Comparison of ENCODE assay signal across 8 cellular contexts in the genomic region with DNA sequence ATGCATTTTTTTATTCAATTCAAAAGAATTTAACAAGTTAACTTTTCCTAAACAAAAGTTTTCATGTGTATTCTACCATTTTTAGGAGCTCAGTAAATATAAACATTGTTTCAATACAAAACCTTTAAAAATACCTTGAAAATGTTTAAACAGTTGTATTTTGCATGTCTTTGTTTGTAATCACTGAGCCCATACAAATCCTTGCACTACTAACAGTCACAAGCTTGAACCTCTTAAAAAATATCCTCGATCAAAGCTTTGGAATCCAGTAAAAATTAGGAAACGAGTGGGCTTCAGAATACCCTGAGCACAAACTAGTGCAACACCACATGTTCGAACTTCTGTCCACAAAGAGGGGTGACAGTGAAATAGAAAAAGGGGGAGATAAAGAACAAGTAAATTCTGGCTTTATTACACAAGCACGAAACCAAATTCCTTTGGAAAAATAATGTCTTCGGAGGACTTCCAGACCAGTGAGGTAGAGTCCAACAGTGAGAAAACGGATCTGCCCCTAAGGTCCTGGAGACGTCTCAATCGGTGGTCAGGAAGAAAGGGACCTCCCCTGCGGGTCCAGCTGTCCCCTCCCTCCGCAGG. TPM values are rescaled to one million over a fixed set of nuclear protein-coding genes. Genes with fewer than 3 reads are reported as not detected.
DNase-seq lines count a peak whose midpoint lies in the region; ATAC-seq, FAIRE-seq and TF ChIP-seq lines count a peak whose summit lies in the region.

No MANE protein-coding gene starts in this region.

- 3% methylated on average over 8 of the region's 10 CpGs for WGBS in A549 (ENCODE audit: missing lambda C conversion rate)

- H3K27ac ChIP-seq in A549, result peak overlapping the region; percentile 90 to 94

- DNase-seq in A549 (ENCODE audit: low read depth in 1 of 2, low spot score in 1 of 2) (no peak), HFF-Myc (ENCODE audit: extremely low read depth, low read depth) (no peak), mesothelial cell of epicardium (ENCODE audit: low spot score in 2 of 2, unreplicated experiment in 2 of 2) (no peak), KBM-7 (no peak), hepatic stellate cell (ENCODE audit: low spot score) (no peak)
- no peak for DNase-seq in effector CD8-positive, alpha-beta T cell (lab: John Stamatoyannopoulos, UW)

- H3K36me3 Mint-ChIP-seq in brain (no peaks in the 10 kb centered on the region), mesothelial cell of epicardium (no peaks in the 10 kb centered on the region)

- H3K27ac Mint-ChIP-seq in brain, result peak overlapping the region; percentile 76 to 89 (median 87)
- peak overlapping the region; percentile 89 for H3K27ac Mint-ChIP-seq in mesothelial cell of epicardium

- H3K4me1 Mint-ChIP-seq in brain, result peaks cover 43% of the 10 kb centered on the region
- peaks cover 26% of the 10 kb centered on the region for H3K4me1 Mint-ChIP-seq in mesothelial cell of epicardium

- TF ChIP-seq RAD21 in A549 (conservative IDR thresholded peaks at IDR 0.05 in 1 of 2, IDR thresholded peaks at IDR 0.05 in 1 of 2), result no peak

- H3K9me3 ChIP-seq in A549, result no peaks in the 10 kb centered on the region

- peak overlapping the region; percentile 88 to 95 (median 91) for H3K4me3 Mint-ChIP-seq in brain
- H3K4me3 Mint-ChIP-seq in mesothelial cell of epicardium, result peak overlapping the region; percentile 88

- no peak for TF ChIP-seq EP300 in A549 (IDR thresholded peaks at IDR 0.05)

- peak overlapping the region; percentile 88 for H3K4me3 ChIP-seq in A549
- peak overlapping the region; percentile 66 for H3K4me3 ChIP-seq in HFF-Myc (replicated peaks; ENCODE audit: low read depth, low read length)

- peaks cover 9% of the 10 kb centered on the region; the same call in 2 of the 3 replicates for H3K4me1 ChIP-seq in A549

- CTCF ChIA-PET in A549 (lab: Yijun Ruan, JAX), result interaction anchor here (0.6 to 7.3 kb wide), 33 partner anchors 9 to 491 kb away, joined by 3 to 60 read pairs (median 5); no protein-coding TSS in a partner anchor

- no peak for TF ChIP-seq CTCF in A549 (IDR thresholded peaks at IDR 0.05)
- no peak for TF ChIP-seq CTCF in HFF-Myc (IDR thresholded peaks at IDR 0.05; ENCODE audit: low read depth, low read length, missing control alignments)
- no peak for TF ChIP-seq CTCF in brain (conservative IDR thresholded peaks at IDR 0.05)
- TF ChIP-seq CTCF in mesothelial cell of epicardium (IDR thresholded peaks at IDR 0.05; ENCODE audit: unreplicated experiment), result no peak

- peak; percentile 44 to 59; a peak in 4 of 6 replicates for ATAC-seq in A549
- ATAC-seq in HG03460 (IDR thresholded peaks at IDR 0.05; ENCODE audit: unreplicated experiment), result no peak

- no peak for TF ChIP-seq POLR2A in A549 (IDR thresholded peaks at IDR 0.05; ENCODE audit: low read length)

- H3K9me3 Mint-ChIP-seq in brain (no peaks in the 10 kb centered on the region), mesothelial cell of epicardium (no peaks in the 10 kb centered on the region)

- peak; percentile 78 for FAIRE-seq in A549 (lab: Jason Lieb, UNC)

- H3K27me3 Mint-ChIP-seq in brain (peaks cover 5% of the 10 kb centered on the region), mesothelial cell of epicardium (ENCODE audit: low read depth) (no peaks in the 10 kb centered on the region)

- peak overlapping the region; percentile 86 for H3K4me2 ChIP-seq in A549

- POLR2A ChIA-PET in A549 (lab: Yijun Ruan, JAX), result interaction anchor here (0.5 to 1.5 kb wide), 6 partner anchors 20 to 375 kb away, joined by 3 to 4 read pairs (median 3); partner anchors contain the start of gene NAMPT

- in situ Hi-C loops in KBM-7 (cut with MboI; ENCODE audit: low pct_unique_long_range_greater_than_20kb, low sequenced_read_pairs), result no loop called here

TF ChIP-seq in A549, 52 proteins besides CTCF, POLR2A, EP300 and RAD21:
- TF ChIP-seq GATA3 (IDR thresholded peaks at IDR 0.05; ENCODE audit: borderline replicate concordance), result no peak
- no peak for TF ChIP-seq PBX3 (IDR thresholded peaks at IDR 0.05)
- no peak for TF ChIP-seq ZSCAN20 (CRISPR knock-in tag; IDR thresholded peaks at IDR 0.05)
- TF ChIP-seq TP53 (CRISPR knock-in tag; IDR thresholded peaks at IDR 0.05), result no peak

RNA-seq across cellular contexts. Expression of gene CCDC71L, which starts 1.5 kb away (rescaled TPM):
- polyA plus RNA-seq in A549 (2011; rRNA removed), result 9.9 and 11.4 TPM in 2 replicates
- 5.8 and 7.8 TPM in 2 replicates for polyA plus RNA-seq in A549 (2012; cell fraction: cytosol; rRNA removed)
- polyA plus RNA-seq in A549 (2012; cell fraction: nucleus; rRNA removed), result 5.2 and 7.0 TPM in 2 replicates
- 7.3 to 9.3 TPM (median 9.1 TPM) in 3 replicates for polyA plus RNA-seq in A549 (2017; fragmentation: RNase III; extraction: RNeasy Plus Mini Kit Qiagen cat#74134 plus additional on column Dnase treatment)
- polyA minus RNA-seq in A549 (2011; rRNA and poly(A)+ RNA removed), result 3.0 and 5.0 TPM in 2 replicates
- 8.4 TPM for polyA plus RNA-seq in brain (ENCODE audit: insufficient read depth, low read depth, low replicate concordance)
- total RNA-seq in mesothelial cell of epicardium, result 21.9 to 23.3 TPM (median 22.5 TPM) in 3 replicates
